32 cellular contexts compared by ENCODE assay signal in the genomic region with DNA sequence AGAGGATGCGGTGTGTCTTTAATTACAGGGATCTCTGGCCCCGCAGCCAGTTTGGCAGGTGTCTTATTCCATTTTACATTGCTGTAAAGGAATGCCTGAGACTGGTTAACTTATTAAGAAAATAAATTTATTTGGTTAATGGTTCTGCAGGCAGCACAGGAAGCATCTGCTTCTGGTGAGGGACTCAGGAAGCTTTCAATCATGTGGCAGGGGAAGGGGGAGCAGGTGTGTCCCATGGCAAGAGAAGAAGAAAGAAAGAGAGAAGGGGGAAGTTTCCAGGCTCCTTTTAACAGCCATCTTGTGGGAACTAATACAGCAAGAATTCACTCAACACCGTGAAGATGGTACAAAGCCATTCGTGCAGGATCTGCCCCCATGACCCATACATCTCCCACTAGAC.
"Had no signal": no experiment of that assay in that cellular context is flagged by ENCODE, and none has a peak within 500 bp of the region (broad histone marks: within the 10 kb centered on the region; RNA-seq: fewer than 3 reads in every experiment).

No MANE protein-coding gene starts in this region.

- H3K9ac ChIP-seq: KMS-11 had no signal

- H3K4me3 Mint-ChIP-seq: activated CD4-positive, alpha-beta T cell treated with anti-CD3 and anti-CD28 coated beads for 36 hours; activated CD4-positive, alpha-beta T cell treated with anti-CD3 and anti-CD28 coated beads, Interleukin-2, amount 10 ng/mL, durations not matched to agents 7 days and 5 days; activated CD8-positive, alpha-beta T cell treated with anti-CD3 and anti-CD28 coated beads, Interleukin-2, amount 10 ng/mL, durations not matched to agents 7 days and 5 days; activated naive CD8-positive, alpha-beta T cell treated with anti-CD3 and anti-CD28 coated beads for 36 hours; activated T-cell treated with anti-CD3 and anti-CD28 coated beads, Interleukin-2, amount 50 U/mL, for 4 hours; activated T-helper 1 cell treated with anti-CD3 and anti-CD28 coated beads, Interleukin-12 subunit alpha, Interleukin-12 subunit beta, Interleukin-2, Interleukin-4 antibody, amounts not matched to agents 30 ng/mL and 10 ng/mL and 1 ng/mL, durations not matched to agents 14 hours and 24 hours and 36 hours; WTC11 had no signal

- H3K27me3 Mint-ChIP-seq: activated naive CD8-positive, alpha-beta T cell treated with anti-CD3 and anti-CD28 coated beads for 36 hours had no signal

- H3K4me3 ChIP-seq: PC-9, SK-N-MC had no signal

- DNase-seq: activated CD4-positive, alpha-beta T cell treated with anti-CD3 and anti-CD28 coated beads for 36 hours; activated CD4-positive, alpha-beta T cell treated with anti-CD3 and anti-CD28 coated beads, Interleukin-2, amount 10 ng/mL, durations not matched to agents 7 days and 5 days; activated CD4-positive, alpha-beta T cell treated with anti-CD3 and anti-CD28 coated beads, Interleukin-2, amount 50 U/mL, for 48 hours; activated CD8-positive, alpha-beta memory T cell treated with anti-CD3 and anti-CD28 coated beads, Interleukin-2, amount 50 U/mL, for 4 hours; activated CD8-positive, alpha-beta T cell treated with anti-CD3 and anti-CD28 coated beads, Interleukin-2, amount 10 ng/mL, durations not matched to agents 7 days and 5 days; activated gamma-delta T cell treated with Interleukin-2 at 50 U/mL for 16 hours; activated naive CD4-positive, alpha-beta T cell treated with anti-CD3 and anti-CD28 coated beads, Interleukin-2, amount 50 U/mL, for 16 hours; activated naive CD8-positive, alpha-beta T cell treated with anti-CD3 and anti-CD28 coated beads for 36 hours; activated T-cell treated with anti-CD3 and anti-CD28 coated beads for 4 hours; activated T-cell treated with anti-CD3 and anti-CD28 coated beads, Interleukin-2, amount 50 U/mL, for 4 hours; amniotic stem cell; aorta; brain microvascular endothelial cell; central memory CD4-positive, alpha-beta T cell; NCI-H1105; NCI-H1417 treated with DMSO at 0.1 percent for 48 hours; NCI-H1694; NCI-H1930; NCI-H2081 treated with DMSO at 0.1 percent for 48 hours; NCI-H345; NCI-H524 treated with DMSO at 0.1 percent for 48 hours; NK-92 treated with Interleukin-12 subunit alpha and Interleukin-12 subunit beta, amount 100 ng/mL, for 24 hours; PC-9; SIG-M5; T1000 had no signal

- ATAC-seq: activated CD4-positive, alpha-beta T cell treated with anti-CD3 and anti-CD28 coated beads for 36 hours; activated CD4-positive, CD25-positive, alpha-beta regulatory T cell treated with anti-CD3 and anti-CD28 coated beads, Interleukin-2, amount 50 U/mL, for 24 hours; activated CD8-positive, alpha-beta T cell treated with anti-CD3 and anti-CD28 coated beads, Interleukin-2, amount 10 ng/mL, durations not matched to agents 7 days and 5 days; activated T-cell treated with anti-CD3 and anti-CD28 coated beads, Interleukin-2, amount 50 U/mL, for 4 hours; Right ventricle myocardium inferior; WTC11 had no signal

- H3K4me1 Mint-ChIP-seq: activated CD4-positive, alpha-beta T cell treated with anti-CD3 and anti-CD28 coated beads for 36 hours; activated CD4-positive, alpha-beta T cell treated with anti-CD3 and anti-CD28 coated beads, Interleukin-2, amount 10 ng/mL, durations not matched to agents 7 days and 5 days; activated naive CD8-positive, alpha-beta T cell treated with anti-CD3 and anti-CD28 coated beads for 36 hours had no signal

- H3K27ac ChIP-seq: brain microvascular endothelial cell, KMS-11, PC-9, RWPE1, SK-N-MC had no signal

- H3K36me3 ChIP-seq: brain microvascular endothelial cell had no signal

- H3K27me3 ChIP-seq: brain microvascular endothelial cell had no signal

- H3K4me2 ChIP-seq: KMS-11, PC-9 had no signal

- H2AFZ ChIP-seq: PC-9 had no signal

- H3K27ac Mint-ChIP-seq: activated CD4-positive, alpha-beta T cell treated with anti-CD3 and anti-CD28 coated beads for 36 hours; activated CD4-positive, alpha-beta T cell treated with anti-CD3 and anti-CD28 coated beads, Interleukin-2, amount 10 ng/mL, durations not matched to agents 7 days and 5 days; activated CD8-positive, alpha-beta T cell treated with anti-CD3 and anti-CD28 coated beads, Interleukin-2, amount 10 ng/mL, durations not matched to agents 7 days and 5 days; activated naive CD8-positive, alpha-beta T cell treated with anti-CD3 and anti-CD28 coated beads for 36 hours; activated T-helper 1 cell treated with anti-CD3 and anti-CD28 coated beads, Interleukin-12 subunit alpha, Interleukin-12 subunit beta, Interleukin-2, Interleukin-4 antibody, amounts not matched to agents 30 ng/mL and 10 ng/mL and 1 ng/mL, durations not matched to agents 14 hours and 24 hours and 36 hours; WTC11 had no signal

- H3K9me3 Mint-ChIP-seq: activated CD4-positive, alpha-beta T cell treated with anti-CD3 and anti-CD28 coated beads, Interleukin-2, amount 10 ng/mL, durations not matched to agents 7 days and 5 days; activated naive CD8-positive, alpha-beta T cell treated with anti-CD3 and anti-CD28 coated beads for 36 hours; activated T-cell treated with anti-CD3 and anti-CD28 coated beads, Interleukin-2, amount 50 U/mL, for 4 hours; activated T-helper 1 cell treated with anti-CD3 and anti-CD28 coated beads, Interleukin-12 subunit alpha, Interleukin-12 subunit beta, Interleukin-2, Interleukin-4 antibody, amounts not matched to agents 30 ng/mL and 10 ng/mL and 1 ng/mL, durations not matched to agents 14 hours and 24 hours and 36 hours had no signal

- H3K36me3 Mint-ChIP-seq: activated naive CD8-positive, alpha-beta T cell treated with anti-CD3 and anti-CD28 coated beads for 36 hours had no signal
